ENCODE assay signal across 17 cellular contexts in genomic region chr10:67836972-67837371, GRCh38. TPM values are rescaled to one million over a fixed set of nuclear protein-coding genes. Genes with fewer than 3 reads are reported as not detected.
DNase-seq lines count a peak whose midpoint lies in the region; ATAC-seq and TF ChIP-seq lines count a peak whose summit lies in the region.
"Had no signal": no experiment of that assay in that cellular context is flagged by ENCODE, and none has a peak within 500 bp of the region (broad histone marks: within the 10 kb centered on the region; RNA-seq: fewer than 3 reads in every experiment).

No MANE protein-coding gene starts in this region.

- WGBS in SK-N-SH (ENCODE audit: low lambda C conversion rate), result 14% methylated on average over 1 of the region's 1 CpG
- WGBS in psoas muscle, 3 donors, result 57 to 83% (median 59%) methylated on average over 1 of the region's 1 CpG

- 0 out of 2 replicates have a peak overlapping the region, but pooled peaks have one; percentile 56 for H2AFZ ChIP-seq in SK-N-SH (ENCODE audit: low read depth)

- peak overlapping the region; percentile 47; the same call in 1 of the 2 replicates for H3K4me2 ChIP-seq in SK-N-SH
- H3K4me2 ChIP-seq: PC-9 had no signal

- CTCF ChIA-PET in SK-N-SH (lab: Yijun Ruan, JAX), result interaction anchor here (0.8 to 2.1 kb wide), 4 partner anchors 12 to 319 kb away, joined by 3 to 15 read pairs (median 4); no protein-coding TSS in a partner anchor

- H3K79me2 ChIP-seq in SK-N-SH (ENCODE audit: insufficient read depth), result no peaks in the 10 kb centered on the region

- H3K27ac ChIP-seq in SK-N-SH (ENCODE audit: low read depth in 2 of 2, low read length in 1 of 2), result no peak overlapping the region; a peak in 1 of 4 replicates
- H3K27ac ChIP-seq in SJCRH30, result no peak overlapping the region; the same call in 1 of the 2 replicates
- H3K27ac ChIP-seq in psoas muscle, result no peak overlapping the region
- H3K27ac ChIP-seq: lower lobe of right lung, PC-9 had no signal

- H3K9me2 ChIP-seq in SK-N-SH, result no peaks in the 10 kb centered on the region

- H3K9me3 ChIP-seq in SK-N-SH (no peaks in the 10 kb centered on the region), SJCRH30 (replicated peaks) (no peaks in the 10 kb centered on the region), psoas muscle (no peaks in the 10 kb centered on the region)
- H3K9me3 ChIP-seq: esophagus squamous epithelium had no signal

- peaks cover 0 to 4% of the 10 kb centered on the region in 2 experiments; a peak in 2 of 4 replicates for H3K4me1 ChIP-seq in SK-N-SH (ENCODE audit: control insufficient read depth in 1 of 2, insufficient read depth in 2 of 2, low read depth in 1 of 2, low read length in 1 of 2)
- H3K4me1 ChIP-seq in SJCRH30, result no peaks in the 10 kb centered on the region; the same call in 1 of the 2 replicates
- H3K4me1 ChIP-seq in psoas muscle, result peaks cover 4% of the 10 kb centered on the region
- H3K4me1 ChIP-seq: esophagus squamous epithelium, lower lobe of right lung had no signal

- TF ChIP-seq EP300 in SK-N-SH (IDR thresholded peaks at IDR 0.05; ENCODE audit: borderline replicate concordance in 1 of 2, low read depth in 1 of 2, low read length in 1 of 2), result no peak

- POLR2A ChIA-PET in SK-N-SH (lab: Yijun Ruan, JAX), result no interaction called here

- TF ChIP-seq CTCF in SK-N-SH (IDR thresholded peaks at IDR 0.05), result no peak
- TF ChIP-seq CTCF in fibroblast of pulmonary artery (IDR thresholded peaks at IDR 0.05; ENCODE audit: low read length, missing control alignments), result no peak
- no peak for TF ChIP-seq CTCF in psoas muscle (IDR thresholded peaks at IDR 0.05)

- ATAC-seq in SK-N-SH treated with all-trans-retinoic acid at 6 μM for 48 hours (no peak), psoas muscle (no peak), GM19452 (IDR thresholded peaks at IDR 0.05; ENCODE audit: unreplicated experiment) (no peak)
- ATAC-seq: lower lobe of right lung; stimulated activated effector memory CD8-positive, alpha-beta T cell treated with anti-CD3 and anti-CD28 coated beads, Interleukin-12 subunit alpha, Interleukin-12 subunit beta, amount 100 ng/mL, for 72 hours had no signal

- H3K4me3 ChIP-seq in SK-N-SH (ENCODE audit: low read depth in 2 of 2, low read length in 1 of 2), result peak overlapping the region in 1 of 2 experiments; percentile 53; a peak in 2 of 4 replicates
- H3K4me3 ChIP-seq in SJCRH30, result peak overlapping the region; percentile 60
- peak overlapping the region; percentile 66 for H3K4me3 ChIP-seq in fibroblast of pulmonary artery (replicated peaks; ENCODE audit: low read depth, low read length)
- H3K4me3 ChIP-seq in psoas muscle, result peak overlapping the region; percentile 65
- H3K4me3 ChIP-seq: PC-9 had no signal

- no peak for DNase-seq in SK-N-SH
- no peak for DNase-seq in SJCRH30
- no peak for DNase-seq in fibroblast of pulmonary artery (ENCODE audit: low read depth)
- no peak for DNase-seq in psoas muscle
- DNase-seq in COLO829 (ENCODE audit: low spot score), result no peak
- DNase-seq in stimulated activated naive CD4-positive, alpha-beta T cell treated with Interleukin-2 at 50 U/mL for 16 hours (lab: John Stamatoyannopoulos, UW), result no peak
- DNase-seq: activated CD4-positive, alpha-beta T cell treated with anti-CD3 and anti-CD28 coated beads for 48 hours; activated naive CD4-positive, alpha-beta T cell; activated T-cell treated with anti-CD3 and anti-CD28 coated beads for 4 hours; C1 segment of cervical spinal cord; esophagus squamous epithelium; lower lobe of right lung; NCI-H748 treated with DMSO at 0.1 percent for 48 hours; PC-9 had no signal

- TF ChIP-seq RAD21 in SK-N-SH (IDR thresholded peaks at IDR 0.05; ENCODE audit: low read length), result no peak

- intact Hi-C loops in psoas muscle (cut with DNase I), result no loop called here

- no peak overlapping the region for H3K9ac ChIP-seq in SK-N-SH

- no peaks in the 10 kb centered on the region for H3F3A ChIP-seq in SK-N-SH (replicated peaks; ENCODE audit: insufficient read depth)

- no peaks in the 10 kb centered on the region for H3K36me3 ChIP-seq in SK-N-SH (replicated peaks in 1 of 2; ENCODE audit: control insufficient read depth in 1 of 2, insufficient read depth in 2 of 2, low read length in 1 of 2)
- no peaks in the 10 kb centered on the region for H3K36me3 ChIP-seq in SJCRH30
- no peaks in the 10 kb centered on the region for H3K36me3 ChIP-seq in psoas muscle (ENCODE audit: insufficient read depth in 1 of 2, low read depth in 1 of 2)
- H3K36me3 ChIP-seq: esophagus squamous epithelium, lower lobe of right lung had no signal

- H4K20me1 ChIP-seq in SK-N-SH (ENCODE audit: insufficient read depth), result no peaks in the 10 kb centered on the region

- H3K27me3 ChIP-seq in SK-N-SH (ENCODE audit: insufficient read depth) (no peaks in the 10 kb centered on the region), SJCRH30 (no peaks in the 10 kb centered on the region; the same call in 1 of the 2 replicates), psoas muscle (ENCODE audit: insufficient read depth in 3 of 3, low read length in 2 of 3) (no peaks in the 10 kb centered on the region)
- H3K27me3 ChIP-seq: esophagus squamous epithelium had no signal

TF ChIP-seq in SK-N-SH, 30 proteins besides CTCF, POLR2A, EP300 and RAD21 (continues in another document):
- TF ChIP-seq IRF3 (IDR thresholded peaks at IDR 0.05; ENCODE audit: low read depth, low read length) (no peak), ELF1 (IDR thresholded peaks at IDR 0.05) (no peak), RXRA (IDR thresholded peaks at IDR 0.05; ENCODE audit: borderline replicate concordance, low read depth) (no peak), TAF1 (IDR thresholded peaks at IDR 0.05; ENCODE audit: borderline replicate concordance, low read depth, low read length) (no peak), SMC3 (IDR thresholded peaks at IDR 0.05; ENCODE audit: low read depth, low read length) (no peak), MEF2A (IDR thresholded peaks at IDR 0.05; ENCODE audit: borderline replicate concordance, low read depth) (no peak), SIN3A (IDR thresholded peaks at IDR 0.05; ENCODE audit: borderline replicate concordance, low read depth, low read length) (no peak), YY1 (IDR thresholded peaks at IDR 0.05; ENCODE audit: low read depth) (no peak), NFIC (IDR thresholded peaks at IDR 0.05; ENCODE audit: borderline replicate concordance) (no peak), TCF12 (IDR thresholded peaks at IDR 0.05) (no peak), RFX5 (IDR thresholded peaks at IDR 0.05; ENCODE audit: low read length) (no peak), MAX (IDR thresholded peaks at IDR 0.05; ENCODE audit: low read depth) (no peak)

TF ChIP-seq in SK-N-SH treated with all-trans-retinoic acid at 6 μM for 48 hours, 23 proteins besides CTCF, POLR2A, EP300 and RAD21 (continues in another document):
- no peak for TF ChIP-seq RARB (CRISPR knock-in tag; IDR thresholded peaks at IDR 0.05)
- TF ChIP-seq CSDC2 (CRISPR knock-in tag; IDR thresholded peaks at IDR 0.05), result no peak
- TF ChIP-seq, protein P1, sequence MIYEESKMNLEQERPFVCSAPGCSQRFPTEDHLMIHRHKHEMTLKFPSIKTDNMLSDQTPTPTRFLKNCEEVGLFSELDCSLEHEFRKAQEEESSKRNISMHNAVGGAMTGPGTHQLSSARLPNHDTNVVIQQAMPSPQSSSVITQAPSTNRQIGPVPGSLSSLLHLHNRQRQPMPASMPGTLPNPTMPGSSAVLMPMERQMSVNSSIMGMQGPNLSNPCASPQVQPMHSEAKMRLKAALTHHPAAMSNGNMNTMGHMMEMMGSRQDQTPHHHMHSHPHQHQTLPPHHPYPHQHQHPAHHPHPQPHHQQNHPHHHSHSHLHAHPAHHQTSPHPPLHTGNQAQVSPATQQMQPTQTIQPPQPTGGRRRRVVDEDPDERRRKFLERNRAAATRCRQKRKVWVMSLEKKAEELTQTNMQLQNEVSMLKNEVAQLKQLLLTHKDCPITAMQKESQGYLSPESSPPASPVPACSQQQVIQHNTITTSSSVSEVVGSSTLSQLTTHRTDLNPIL (CRISPR knock-in tag; IDR thresholded peaks at IDR 0.05; ENCODE audit: low read depth), result no peak
- TF ChIP-seq TSHZ2 (CRISPR knock-in tag; IDR thresholded peaks at IDR 0.05), result no peak
- no peak for TF ChIP-seq OSR1 (CRISPR knock-in tag; IDR thresholded peaks at IDR 0.05)
- no peak for TF ChIP-seq SNAI2 (CRISPR knock-in tag; IDR thresholded peaks at IDR 0.05)
- no peak for TF ChIP-seq TCF4 (CRISPR knock-in tag; IDR thresholded peaks at IDR 0.05; ENCODE audit: borderline replicate concordance)
- TF ChIP-seq ZFP3 (CRISPR knock-in tag; IDR thresholded peaks at IDR 0.05), result no peak
- no peak for TF ChIP-seq ZFP30 (CRISPR knock-in tag; IDR thresholded peaks at IDR 0.05)

RNA-seq across cellular contexts. Expression of gene DNAJC12, which starts 1.0 kb away (rescaled TPM):
- polyA plus RNA-seq in SK-N-SH (2012; rRNA removed) (7.9 and 9.3 TPM in 2 replicates), psoas muscle (10 to 100 TPM in 2 of 3 donors, 1 to 10 TPM in 1; 2.1 to 20.4 (median 13.8) TPM)
- 13.8 and 18.3 TPM in 2 replicates for polyA plus RNA-seq in SK-N-SH (2012; cell fraction: cytosol; rRNA removed)
- polyA plus RNA-seq in SK-N-SH (2012; cell fraction: nucleus; rRNA removed), result 2.4 and 4.2 TPM in 2 replicates
- 9.6 and 11.7 TPM in 2 replicates for total RNA-seq in SJCRH30 (2014; rRNA removed; shearing (Covaris generic))
- total RNA-seq in psoas muscle, result 1 to 10 TPM; 5.8 to 9.2 (median 7.7) TPM

RNA-seq across cellular contexts. Expression of gene SIRT1, which starts 47.5 kb away (rescaled TPM):
- polyA plus RNA-seq in SK-N-SH (2012; rRNA removed) (6.0 and 7.0 TPM in 2 replicates), psoas muscle (10 to 100 TPM in 2 of 3 donors, 1 to 10 TPM in 1; 7.8 to 21.4 (median 16.1) TPM)
- 9.6 and 11.2 TPM in 2 replicates for polyA plus RNA-seq in SK-N-SH (2012; cell fraction: cytosol; rRNA removed)
- 3.6 and 8.0 TPM in 2 replicates for polyA plus RNA-seq in SK-N-SH (2012; cell fraction: nucleus; rRNA removed)
- 15.7 and 18.2 TPM in 2 replicates for total RNA-seq in SJCRH30 (2014; rRNA removed; shearing (Covaris generic))
- 10 to 100 TPM; 14.7 to 24.3 (median 18.6) TPM for total RNA-seq in psoas muscle
